1 cellular context compared by ENCODE assay signal in genomic region chr14:61586539-61587396, GRCh38.
TF ChIP-seq lines count a peak whose summit lies in the region.

No MANE protein-coding gene starts in this region.

TF ChIP-seq in GM23338, 12 proteins besides CTCF, POLR2A, EP300 and RAD21 (continued from another document):
- TF ChIP-seq, protein P1, sequence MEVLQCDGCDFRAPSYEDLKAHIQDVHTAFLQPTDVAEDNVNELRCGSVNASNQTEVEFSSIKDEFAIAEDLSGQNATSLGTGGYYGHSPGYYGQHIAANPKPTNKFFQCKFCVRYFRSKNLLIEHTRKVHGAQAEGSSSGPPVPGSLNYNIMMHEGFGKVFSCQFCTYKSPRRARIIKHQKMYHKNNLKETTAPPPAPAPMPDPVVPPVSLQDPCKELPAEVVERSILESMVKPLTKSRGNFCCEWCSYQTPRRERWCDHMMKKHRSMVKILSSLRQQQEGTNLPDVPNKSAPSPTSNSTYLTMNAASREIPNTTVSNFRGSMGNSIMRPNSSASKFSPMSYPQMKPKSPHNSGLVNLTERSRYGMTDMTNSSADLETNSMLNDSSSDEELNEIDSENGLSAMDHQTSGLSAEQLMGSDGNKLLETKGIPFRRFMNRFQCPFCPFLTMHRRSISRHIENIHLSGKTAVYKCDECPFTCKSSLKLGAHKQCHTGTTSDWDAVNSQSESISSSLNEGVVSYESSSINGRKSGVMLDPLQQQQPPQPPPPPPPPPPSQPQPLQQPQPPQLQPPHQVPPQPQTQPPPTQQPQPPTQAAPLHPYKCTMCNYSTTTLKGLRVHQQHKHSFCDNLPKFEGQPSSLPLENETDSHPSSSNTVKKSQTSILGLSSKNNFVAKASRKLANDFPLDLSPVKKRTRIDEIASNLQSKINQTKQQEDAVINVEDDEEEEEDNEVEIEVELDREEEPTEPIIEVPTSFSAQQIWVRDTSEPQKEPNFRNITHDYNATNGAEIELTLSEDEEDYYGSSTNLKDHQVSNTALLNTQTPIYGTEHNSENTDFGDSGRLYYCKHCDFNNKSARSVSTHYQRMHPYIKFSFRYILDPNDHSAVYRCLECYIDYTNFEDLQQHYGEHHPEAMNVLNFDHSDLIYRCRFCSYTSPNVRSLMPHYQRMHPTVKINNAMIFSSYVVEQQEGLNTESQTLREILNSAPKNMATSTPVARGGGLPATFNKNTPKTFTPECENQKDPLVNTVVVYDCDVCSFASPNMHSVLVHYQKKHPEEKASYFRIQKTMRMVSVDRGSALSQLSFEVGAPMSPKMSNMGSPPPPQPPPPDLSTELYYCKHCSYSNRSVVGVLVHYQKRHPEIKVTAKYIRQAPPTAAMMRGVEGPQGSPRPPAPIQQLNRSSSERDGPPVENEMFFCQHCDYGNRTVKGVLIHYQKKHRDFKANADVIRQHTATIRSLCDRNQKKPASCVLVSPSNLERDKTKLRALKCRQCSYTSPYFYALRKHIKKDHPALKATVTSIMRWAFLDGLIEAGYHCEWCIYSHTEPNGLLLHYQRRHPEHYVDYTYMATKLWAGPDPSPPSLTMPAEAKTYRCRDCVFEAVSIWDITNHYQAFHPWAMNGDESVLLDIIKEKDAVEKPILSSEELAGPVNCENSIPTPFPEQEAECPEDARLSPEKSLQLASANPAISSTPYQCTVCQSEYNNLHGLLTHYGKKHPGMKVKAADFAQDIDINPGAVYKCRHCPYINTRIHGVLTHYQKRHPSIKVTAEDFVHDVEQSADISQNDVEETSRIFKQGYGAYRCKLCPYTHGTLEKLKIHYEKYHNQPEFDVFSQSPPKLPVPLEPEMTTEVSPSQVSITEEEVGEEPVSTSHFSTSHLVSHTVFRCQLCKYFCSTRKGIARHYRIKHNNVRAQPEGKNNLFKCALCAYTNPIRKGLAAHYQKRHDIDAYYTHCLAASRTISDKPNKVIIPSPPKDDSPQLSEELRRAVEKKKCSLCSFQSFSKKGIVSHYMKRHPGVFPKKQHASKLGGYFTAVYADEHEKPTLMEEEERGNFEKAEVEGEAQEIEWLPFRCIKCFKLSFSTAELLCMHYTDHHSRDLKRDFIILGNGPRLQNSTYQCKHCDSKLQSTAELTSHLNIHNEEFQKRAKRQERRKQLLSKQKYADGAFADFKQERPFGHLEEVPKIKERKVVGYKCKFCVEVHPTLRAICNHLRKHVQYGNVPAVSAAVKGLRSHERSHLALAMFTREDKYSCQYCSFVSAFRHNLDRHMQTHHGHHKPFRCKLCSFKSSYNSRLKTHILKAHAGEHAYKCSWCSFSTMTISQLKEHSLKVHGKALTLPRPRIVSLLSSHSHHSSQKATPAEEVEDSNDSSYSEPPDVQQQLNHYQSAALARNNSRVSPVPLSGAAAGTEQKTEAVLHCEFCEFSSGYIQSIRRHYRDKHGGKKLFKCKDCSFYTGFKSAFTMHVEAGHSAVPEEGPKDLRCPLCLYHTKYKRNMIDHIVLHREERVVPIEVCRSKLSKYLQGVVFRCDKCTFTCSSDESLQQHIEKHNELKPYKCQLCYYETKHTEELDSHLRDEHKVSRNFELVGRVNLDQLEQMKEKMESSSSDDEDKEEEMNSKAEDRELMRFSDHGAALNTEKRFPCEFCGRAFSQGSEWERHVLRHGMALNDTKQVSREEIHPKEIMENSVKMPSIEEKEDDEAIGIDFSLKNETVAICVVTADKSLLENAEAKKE (CRISPR knock-in tag; IDR thresholded peaks at IDR 0.05): no peak
- TF ChIP-seq ZNF114 (CRISPR knock-in tag; IDR thresholded peaks at IDR 0.05) (no peak), CREB1 (CRISPR knock-in tag; IDR thresholded peaks at IDR 0.05; ENCODE audit: low read depth) (no peak), EZH2phosphoT487 (IDR thresholded peaks at IDR 0.05; ENCODE audit: unreplicated experiment) (no peak)
- TF ChIP-seq, protein P2, sequence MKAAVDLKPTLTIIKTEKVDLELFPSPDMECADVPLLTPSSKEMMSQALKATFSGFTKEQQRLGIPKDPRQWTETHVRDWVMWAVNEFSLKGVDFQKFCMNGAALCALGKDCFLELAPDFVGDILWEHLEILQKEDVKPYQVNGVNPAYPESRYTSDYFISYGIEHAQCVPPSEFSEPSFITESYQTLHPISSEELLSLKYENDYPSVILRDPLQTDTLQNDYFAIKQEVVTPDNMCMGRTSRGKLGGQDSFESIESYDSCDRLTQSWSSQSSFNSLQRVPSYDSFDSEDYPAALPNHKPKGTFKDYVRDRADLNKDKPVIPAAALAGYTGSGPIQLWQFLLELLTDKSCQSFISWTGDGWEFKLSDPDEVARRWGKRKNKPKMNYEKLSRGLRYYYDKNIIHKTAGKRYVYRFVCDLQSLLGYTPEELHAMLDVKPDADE (IDR thresholded peaks at IDR 0.05): no peak
